ENCODE assay signal across 8 cellular contexts in the genomic region with DNA sequence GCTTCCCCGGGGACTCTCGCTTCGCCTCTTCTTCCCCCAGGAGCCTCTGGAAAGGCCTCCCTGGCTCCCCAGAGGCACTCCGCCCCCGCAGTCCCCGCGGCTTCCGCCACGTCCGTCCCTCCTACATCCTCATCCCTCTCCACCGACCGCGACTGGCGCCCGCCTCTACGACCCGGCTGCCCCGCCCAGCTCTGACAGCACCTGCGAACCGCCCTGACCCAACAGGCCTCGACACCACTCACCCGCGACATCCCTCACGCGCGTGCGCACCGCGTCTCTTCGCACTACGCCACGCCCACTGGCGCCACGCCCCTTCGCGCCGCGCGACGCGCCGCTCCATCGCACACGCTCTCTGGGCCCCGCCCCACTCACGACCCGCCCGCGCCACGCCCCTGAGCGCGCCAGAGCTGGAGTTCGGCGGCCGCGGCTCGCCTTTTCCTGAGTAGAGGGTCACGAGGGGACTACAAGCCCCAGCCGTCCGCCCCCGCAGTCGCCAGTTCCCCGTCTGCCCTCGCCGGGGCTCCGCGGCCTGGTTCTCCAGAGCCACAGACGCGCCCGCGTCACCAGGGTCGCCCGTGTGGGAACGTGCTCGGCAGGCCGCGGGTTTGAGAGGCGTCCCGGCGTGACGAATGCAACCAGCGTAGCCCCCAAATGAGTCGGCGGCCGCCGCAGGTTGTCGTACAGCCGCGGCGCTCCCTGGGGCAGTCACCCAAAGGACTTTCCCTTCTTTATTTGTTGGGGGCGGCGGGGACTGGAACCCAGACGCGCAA. TPM values are rescaled to one million over a fixed set of nuclear protein-coding genes. Genes with fewer than 3 reads are reported as not detected.
DNase-seq lines count a peak whose midpoint lies in the region; ATAC-seq and TF ChIP-seq lines count a peak whose summit lies in the region.

No MANE protein-coding gene starts in this region.

- intact Hi-C loops in left colon (cut with DNase I, micrococcal nuclease) = loop anchor here in 1 of 2 donors (10.0 kb wide), 1 partner anchor 79 kb away; the partner anchor contains the start of gene GNA13

- DNase-seq in NCI-H524 (lab: John Stamatoyannopoulos, UW) (peak; percentile 88 to 95), choroid plexus epithelial cell (ENCODE audit: low read depth) (peak; percentile 93), left colon (peak; percentile 97)
- DNase-seq in activated CD4-positive, alpha-beta T cell treated with anti-CD3 and anti-CD28 coated beads for 4 hours = peak; percentile 97 to 98
- peak; percentile 96 to 97 for DNase-seq in stimulated activated CD4-positive, alpha-beta T cell treated with anti-CD3 and anti-CD28 coated beads, Interleukin-1b, Interleukin-23, amount 100 ng/mL, for 4 hours (ENCODE audit: low read depth in 2 of 2)

- H3K9ac ChIP-seq in BLaER1 treated with 17β-estradiol and CSF1 and Interleukin-3, amounts not matched to agents 10 nM and 100 nM = peak overlapping the region; percentile 83 to 96 (median 90)

- H3K27me3 ChIP-seq in BLaER1 treated with 17β-estradiol and CSF1 and Interleukin-3, amounts not matched to agents 10 nM and 100 nM = no peaks in the 10 kb centered on the region

- H3K4me3 ChIP-seq in BLaER1 treated with 17β-estradiol and CSF1 and Interleukin-3, amounts not matched to agents 10 nM and 100 nM = peak overlapping the region; percentile 48 to 70 (median 63)
- peak overlapping the region; percentile 83 for H3K4me3 ChIP-seq in choroid plexus epithelial cell (ENCODE audit: low read depth, low read length)

- H3K4me1 ChIP-seq in BLaER1 treated with 17β-estradiol and CSF1 and Interleukin-3, amounts not matched to agents 10 nM and 100 nM = peaks cover 38 to 75% (median 65%) of the 10 kb centered on the region in 10 experiments

- H3K9me3 ChIP-seq in BLaER1 treated with 17β-estradiol and CSF1 and Interleukin-3, amounts not matched to agents 10 nM and 100 nM (replicated peaks in 1 of 11) = no peaks in the 10 kb centered on the region

- no peak for TF ChIP-seq CTCF in choroid plexus epithelial cell (conservative IDR thresholded peaks at IDR 0.05; ENCODE audit: low read depth, low read length)

- H3K27ac ChIP-seq in BLaER1 treated with 17β-estradiol and CSF1 and Interleukin-3, amounts not matched to agents 10 nM and 100 nM = peak overlapping the region; percentile 88 to 99 (median 94)

- no peaks in the 10 kb centered on the region; a peak in 2 of 22 replicates for H3K36me3 ChIP-seq in BLaER1 treated with 17β-estradiol and CSF1 and Interleukin-3, amounts not matched to agents 10 nM and 100 nM

- peak overlapping the region; percentile 86 to 98 (median 92) for H3K4me2 ChIP-seq in BLaER1 treated with 17β-estradiol and CSF1 and Interleukin-3, amounts not matched to agents 10 nM and 100 nM

- ATAC-seq in GM19328 (IDR thresholded peaks at IDR 0.05; ENCODE audit: unreplicated experiment) (peak; percentile 81), HG03460 (IDR thresholded peaks at IDR 0.05; ENCODE audit: unreplicated experiment) (peak; percentile 85), left colon (peak; percentile 93)

- no peaks in the 10 kb centered on the region for H4K20me1 ChIP-seq in BLaER1 treated with 17β-estradiol and CSF1 and Interleukin-3, amounts not matched to agents 10 nM and 100 nM

RNA-seq across cellular contexts. Expression of gene LRRC37A3, which starts 56.2 kb away (rescaled TPM):
- total RNA-seq in left colon = 10 to 100 TPM; 12.7 to 15.5 TPM

Comparison
In these comparisons a context has a peak if more than half of its experiments do, and no peak if none do; other contexts are left out.
1. Peak in every context shown above with its lines: DNase-seq, ATAC-seq, H3K4me3 ChIP-seq and H3K27ac ChIP-seq.